In genomic region chr7:35677582-35678356, GRCh38 we compare ENCODE assay signal across 1 cellular context.
TF ChIP-seq lines count a peak whose summit lies in the region.

No MANE protein-coding gene starts in this region.

TF ChIP-seq in GM23338, 12 proteins besides CTCF, POLR2A, EP300 and RAD21 (continued from another document):
- TF ChIP-seq ZNF462 (CRISPR knock-in tag; IDR thresholded peaks at IDR 0.05) (no peak), STAT1 (IDR thresholded peaks at IDR 0.05; ENCODE audit: unreplicated experiment) (no peak)
